Comparison of ENCODE assay signal across 9 cellular contexts in the genomic region with DNA sequence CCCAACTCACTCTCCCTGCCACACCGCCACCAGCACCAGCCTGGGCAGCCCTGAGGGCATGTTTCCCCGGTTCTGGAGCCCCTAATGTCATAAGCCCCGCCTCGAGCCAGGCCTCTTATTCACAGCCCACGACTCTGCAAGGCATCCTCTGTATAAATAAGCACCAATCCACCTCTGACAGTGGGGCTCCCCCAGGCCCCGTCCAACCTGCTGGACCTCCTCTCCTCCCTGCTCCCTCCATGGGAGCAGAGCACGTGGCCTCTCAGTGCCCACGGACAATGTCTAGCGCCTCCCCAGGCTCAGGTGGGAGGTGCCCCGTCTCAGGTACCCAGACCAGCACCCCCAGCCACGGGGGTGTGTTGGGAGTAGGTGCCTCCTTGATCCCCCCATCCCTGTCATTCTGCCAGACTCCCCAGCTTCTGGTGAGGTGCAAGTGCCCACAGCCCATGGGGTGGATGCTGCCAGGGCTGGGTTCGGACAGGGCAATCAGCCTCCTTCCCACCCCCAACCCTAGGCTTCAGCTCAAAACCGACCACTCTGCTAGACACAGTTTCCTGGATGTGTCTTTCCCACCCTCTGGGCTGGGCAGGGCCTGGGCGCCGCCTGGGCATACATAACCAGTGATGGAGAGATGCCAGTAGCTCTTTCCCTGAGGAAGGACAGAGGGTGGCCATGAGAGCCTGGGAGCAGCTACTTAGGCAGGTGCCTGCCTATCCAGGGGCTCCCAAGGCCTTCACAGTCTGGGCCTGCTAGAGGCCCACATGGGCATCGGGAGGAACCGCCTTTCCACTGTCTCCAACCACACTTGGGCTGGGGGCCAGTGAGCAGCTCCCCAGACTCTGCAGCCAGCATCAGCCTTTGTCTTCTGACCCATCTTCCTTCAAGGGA. TPM values are rescaled to one million over a fixed set of nuclear protein-coding genes. Genes with fewer than 3 reads are reported as not detected.
A peak's percentile ranks its signal among the peaks of the same experiment; 100 is the strongest.
DNase-seq lines count a peak whose midpoint lies in the region; ATAC-seq and TF ChIP-seq lines count a peak whose summit lies in the region.
"Had no signal": no experiment of that assay in that cellular context is flagged by ENCODE, and none has a peak within 500 bp of the region (broad histone marks: within the 10 kb centered on the region; RNA-seq: fewer than 3 reads in every experiment).

No MANE protein-coding gene starts in this region.

- no peak overlapping the region for H3K27ac Mint-ChIP-seq in activated naive CD8-positive, alpha-beta T cell treated with anti-CD3 and anti-CD28 coated beads for 36 hours
- H3K27ac Mint-ChIP-seq in naive thymus-derived CD8-positive, alpha-beta T cell = peak overlapping the region in 3 of 10 donors; percentile 33 to 85 (median 39)

- no peaks in the 10 kb centered on the region for H3K4me1 ChIP-seq in DND-41 (ENCODE audit: insufficient read depth, low read length)
- H3K4me1 ChIP-seq in HCT116 (ENCODE audit: control insufficient read depth in 1 of 2, insufficient read depth in 2 of 2, low read length in 2 of 2) = peaks cover 11 to 16% of the 10 kb centered on the region in 2 experiments

- BruUV-seq in HCT116 (replicated peaks; lab: Mats Ljungman, UMichigan) = no TSS peak

- peak overlapping the region; percentile 71 for H3K4me3 Mint-ChIP-seq in activated naive CD8-positive, alpha-beta T cell treated with anti-CD3 and anti-CD28 coated beads for 36 hours
- H3K4me3 Mint-ChIP-seq in naive thymus-derived CD8-positive, alpha-beta T cell = peak overlapping the region; percentile 49 to 81 (median 68)

- no peaks in the 10 kb centered on the region for H3K36me3 ChIP-seq in DND-41 (ENCODE audit: insufficient read depth, low read length)
- no peaks in the 10 kb centered on the region for H3K36me3 ChIP-seq in HCT116 (ENCODE audit: control insufficient read depth in 1 of 2, insufficient read depth in 2 of 2, low read length in 2 of 2)
- H3K36me3 ChIP-seq: thoracic aorta had no signal

- POLR2A ChIA-PET in HCT116 (lab: Charles Lee) = no interaction called here
- POLR2A ChIA-PET in naive thymus-derived CD8-positive, alpha-beta T cell (lab: Charles Lee) = interaction anchor here (1.1 to 1.6 kb wide), 3 partner anchors 10 to 125 kb away, joined by 3 to 6 read pairs (median 5); no protein-coding TSS in a partner anchor

- no peaks in the 10 kb centered on the region for H3K9me3 Mint-ChIP-seq in activated naive CD8-positive, alpha-beta T cell treated with anti-CD3 and anti-CD28 coated beads for 36 hours
- H3K9me3 Mint-ChIP-seq in naive thymus-derived CD8-positive, alpha-beta T cell = no peaks in the 10 kb centered on the region

- H3K9me2 ChIP-seq in HCT116 (ENCODE audit: insufficient read depth) = no peaks in the 10 kb centered on the region

- H3K79me2 ChIP-seq in DND-41 (ENCODE audit: insufficient read depth, low read length) (no peaks in the 10 kb centered on the region), HCT116 (ENCODE audit: insufficient read depth, low read length) (no peaks in the 10 kb centered on the region)

- no peak for ATAC-seq in DND-41 (ENCODE audit: insufficient read depth, low read depth)
- ATAC-seq in HCT116 = peak; percentile 48
- ATAC-seq in naive thymus-derived CD8-positive, alpha-beta T cell = no peak

- H3K4me3 ChIP-seq in DND-41 (ENCODE audit: low read depth in 1 of 2, low read length in 2 of 2) = no peak overlapping the region
- peak overlapping the region in 1 of 2 experiments; percentile 60; a peak in 2 of 4 replicates for H3K4me3 ChIP-seq in HCT116 (replicated peaks in 1 of 2; ENCODE audit: low read depth in 1 of 2, low read length in 2 of 2)

- H4K20me1 ChIP-seq in DND-41 (ENCODE audit: insufficient read depth, low read length) = no peaks in the 10 kb centered on the region
- H4K20me1 ChIP-seq in HCT116 (ENCODE audit: insufficient read depth) = no peaks in the 10 kb centered on the region

- H3K27me3 ChIP-seq in DND-41 (ENCODE audit: insufficient read depth, low read length, poor library complexity) (no peaks in the 10 kb centered on the region), HCT116 (ENCODE audit: insufficient read depth, low read length) (0 out of 2 replicates have a peak, but pooled peaks cover 3% of the 10 kb centered on the region)

- H2AFZ ChIP-seq in DND-41 (ENCODE audit: low read depth, low read length) (no peak overlapping the region), HCT116 (ENCODE audit: low read depth, low read length, poor library complexity, severe bottlenecking) (no peak overlapping the region)

- no peak for TF ChIP-seq POLR2A in HCT116 (IDR thresholded peaks at IDR 0.05; ENCODE audit: borderline replicate concordance, extremely low read depth, insufficient read depth, insufficient read length)

- no peak overlapping the region for H3K4me2 ChIP-seq in DND-41 (ENCODE audit: insufficient read depth, low read length)
- peak overlapping the region; percentile 86 for H3K4me2 ChIP-seq in HCT116 (ENCODE audit: low read length)

- H3K9me3 ChIP-seq in DND-41 (ENCODE audit: insufficient read depth, low read length, severe bottlenecking) = no peaks in the 10 kb centered on the region
- no peaks in the 10 kb centered on the region for H3K9me3 ChIP-seq in HCT116 (ENCODE audit: control insufficient read depth in 1 of 2, insufficient read depth in 1 of 2, low read depth in 1 of 2, low read length in 2 of 2)
- H3K9me3 ChIP-seq: thoracic aorta had no signal

- RAD21 ChIA-PET in HCT116 (lab: Charles Lee; ENCODE audit: low non-redundant PET in 1 of 2, low total read pairs in 2 of 2, uncharacterized antibody in 2 of 2, unreplicated experiment in 2 of 2) = no interaction called here

- CTCF ChIA-PET in HCT116 (lab: Charles Lee) = interaction anchor here (0.7 to 2.1 kb wide), 5 partner anchors 26 to 125 kb away, joined by 3 to 14 read pairs (median 5); no protein-coding TSS in a partner anchor

- intact Hi-C loops in HCT116 (cut with micrococcal nuclease) = loop anchor here (2.0 kb wide), 1 partner anchor 125 kb away; no protein-coding TSS in a partner anchor

- H3K9ac ChIP-seq in DND-41 (ENCODE audit: low read depth, low read length) = no peak overlapping the region
- H3K9ac ChIP-seq in HCT116 (ENCODE audit: low read length) = peak overlapping the region; percentile 51; the same call in 1 of the 2 replicates

- no peaks in the 10 kb centered on the region for H3K36me3 Mint-ChIP-seq in activated naive CD8-positive, alpha-beta T cell treated with anti-CD3 and anti-CD28 coated beads for 36 hours
- no peaks in the 10 kb centered on the region for H3K36me3 Mint-ChIP-seq in naive thymus-derived CD8-positive, alpha-beta T cell

- H3K4me1 Mint-ChIP-seq in activated naive CD8-positive, alpha-beta T cell treated with anti-CD3 and anti-CD28 coated beads for 36 hours = peaks cover 23% of the 10 kb centered on the region
- H3K4me1 Mint-ChIP-seq in naive thymus-derived CD8-positive, alpha-beta T cell = peaks cover 16 to 45% (median 22%) of the 10 kb centered on the region in 4 donors

- DNase-seq in DND-41 (no peak), HCT116 (ENCODE audit: low read depth, low spot score) (no peak), GDM1 (lab: John Stamatoyannopoulos, UW) (no peak), epidermal melanocyte (ENCODE audit: insufficient read length, low spot score) (no peak), A172 (ENCODE audit: low spot score) (no peak)
- no peak for DNase-seq in activated naive CD8-positive, alpha-beta T cell treated with anti-CD3 and anti-CD28 coated beads for 36 hours
- peak in 2 of 10 donors; percentile 0 to 49 for DNase-seq in naive thymus-derived CD8-positive, alpha-beta T cell

- H3K27ac ChIP-seq in DND-41 (ENCODE audit: low read length) = no peak overlapping the region
- no peak overlapping the region for H3K27ac ChIP-seq in HCT116 (ENCODE audit: low read depth, low read length)
- H3K27ac ChIP-seq: thoracic aorta had no signal

- TF ChIP-seq CTCF in DND-41 (IDR thresholded peaks at IDR 0.05; ENCODE audit: borderline replicate concordance, extremely low read depth, low read length, poor library complexity, severe bottlenecking) (peak; percentile 14), HCT116 (IDR thresholded peaks at IDR 0.05 in 2 of 3, conservative IDR thresholded peaks at IDR 0.05 in 1 of 3; ENCODE audit: borderline replicate concordance in 1 of 3, insufficient read depth in 1 of 3, low read depth in 2 of 3, low read length in 2 of 3) (peak in 2 of 3 experiments; percentile 42 to 43; a peak in 4 of 6 replicates)

- H3K27me3 Mint-ChIP-seq in activated naive CD8-positive, alpha-beta T cell treated with anti-CD3 and anti-CD28 coated beads for 36 hours = peaks cover 49% of the 10 kb centered on the region
- H3K27me3 Mint-ChIP-seq in naive thymus-derived CD8-positive, alpha-beta T cell = peaks cover 14 to 40% (median 32%) of the 10 kb centered on the region in 5 donors

- no peak; the same call in 1 of the 2 replicates for TF ChIP-seq RAD21 in HCT116 (IDR thresholded peaks at IDR 0.05; ENCODE audit: low read depth)

RNA-seq across cellular contexts. Expression of a gene that starts 1.6 kb away (rescaled TPM):
- 0.47 TPM for total RNA-seq in HCT116 (2021; ENCODE audit: unreplicated experiment)
- polyA plus RNA-seq in HCT116 (2012) = 0.21 and 0.27 TPM in 2 replicates
- under 1 TPM; 0.29 to 0.30 TPM for total RNA-seq in activated naive CD8-positive, alpha-beta T cell treated with anti-CD3 and anti-CD28 coated beads for 36 hours
- total RNA-seq in naive thymus-derived CD8-positive, alpha-beta T cell = under 1 TPM in 1 of 2 experiments, not detected in 1; 0.22 TPM
- polyA plus RNA-seq in naive thymus-derived CD8-positive, alpha-beta T cell = not detected
- not detected in 2 replicates for total RNA-seq in A172 (2014; rRNA removed; shearing (Covaris generic))
- total RNA-seq: cerebellum had no signal

RNA-seq across cellular contexts. Expression of a gene that starts 20.4 kb away (rescaled TPM):
- total RNA-seq in HCT116 (2021; ENCODE audit: unreplicated experiment) = 0.34 TPM
- polyA plus RNA-seq in HCT116 (2012) = 0.09 and 0.56 TPM in 2 replicates
- total RNA-seq in activated naive CD8-positive, alpha-beta T cell treated with anti-CD3 and anti-CD28 coated beads for 36 hours = 10 to 100 TPM; 22.1 to 23.3 TPM
- 1 to 10 TPM; 5.3 to 6.8 TPM for total RNA-seq in naive thymus-derived CD8-positive, alpha-beta T cell
- under 1 TPM in 2 of 3 donors, not detected in 1; 0.50 to 0.64 TPM for polyA plus RNA-seq in naive thymus-derived CD8-positive, alpha-beta T cell
- total RNA-seq in A172 (2014; rRNA removed; shearing (Covaris generic)) = not detected in 2 replicates
- total RNA-seq: cerebellum, thoracic aorta had no signal

RNA-seq across cellular contexts. Expression of a gene that starts 27.3 kb away (rescaled TPM):
- 24.5 TPM for total RNA-seq in HCT116 (2021; ENCODE audit: unreplicated experiment)
- 21.5 and 25.6 TPM in 2 replicates for polyA plus RNA-seq in HCT116 (2012)
- 100 to 1,000 TPM; 274 to 279 TPM for total RNA-seq in activated naive CD8-positive, alpha-beta T cell treated with anti-CD3 and anti-CD28 coated beads for 36 hours
- 10 to 100 TPM; 31.5 to 36.5 TPM for total RNA-seq in naive thymus-derived CD8-positive, alpha-beta T cell
- 100 to 1,000 TPM in 1 of 3 donors, 10 to 100 TPM in 2; 24.3 to 459 (median 60.7) TPM for polyA plus RNA-seq in naive thymus-derived CD8-positive, alpha-beta T cell
- total RNA-seq in A172 (2014; rRNA removed; shearing (Covaris generic)) = 0.05 TPM in 1 of 2 replicates, not detected in the other

Comparison
In these comparisons a context has a peak if more than half of its experiments do, and no peak if none do; other contexts are left out.
1. RNA of a gene that starts 27.3 kb away (total RNA-seq): 274 to 279 TPM in activated naive CD8-positive, alpha-beta T cell treated with anti-CD3 and anti-CD28 coated beads for 36 hours, 31.5 to 36.5 TPM in naive thymus-derived CD8-positive, alpha-beta T cell and 24.5 TPM in HCT116 (single experiment); 0.05 TPM in A172; every median in the first group is over 10 times any median in the second.